In genomic region chr4:137861682-137862081, GRCh38 we compare ENCODE assay signal across 10 cellular contexts.
DNase-seq lines count a peak whose midpoint lies in the region; ATAC-seq, FAIRE-seq and TF ChIP-seq lines count a peak whose summit lies in the region.
"Had no signal": no experiment of that assay in that cellular context is flagged by ENCODE, and none has a peak within 500 bp of the region (broad histone marks: within the 10 kb centered on the region; RNA-seq: fewer than 3 reads in every experiment).

No MANE protein-coding gene starts in this region.

- H3K9me3 Mint-ChIP-seq in MCF 10A (ENCODE audit: unreplicated experiment) = no peaks in the 10 kb centered on the region

- intact Hi-C loops in MCF 10A (cut with micrococcal nuclease) = loop anchor here (1.0 to 5.0 kb wide), 3 partner anchors 231 to 737 kb away; no protein-coding TSS in a partner anchor
- intact Hi-C loops in breast epithelium (cut with DNase I; ENCODE audit: low total_unique reads) = no loop called here

- no TSS peak for BruUV-seq in MCF 10A (replicated peaks; lab: Mats Ljungman, UMichigan)

- no peak overlapping the region for H3K27ac Mint-ChIP-seq in MCF 10A (ENCODE audit: low read depth, unreplicated experiment)

- no peaks in the 10 kb centered on the region for H3K4me1 ChIP-seq in breast epithelium
- no peaks in the 10 kb centered on the region for H3K4me1 ChIP-seq in tibial nerve
- H3K4me1 ChIP-seq: gastrocnemius medialis had no signal

- POLR2A ChIA-PET in MCF 10A (lab: Yijun Ruan, JAX) = no interaction called here

- H3K27me3 ChIP-seq in breast epithelium = no peaks in the 10 kb centered on the region
- no peaks in the 10 kb centered on the region for H3K27me3 ChIP-seq in tibial nerve
- H3K27me3 ChIP-seq: gastrocnemius medialis had no signal

- no peaks in the 10 kb centered on the region for H3K27me3 Mint-ChIP-seq in MCF 10A (ENCODE audit: insufficient read depth, unreplicated experiment)

- TF ChIP-seq POLR2A in breast epithelium (IDR thresholded peaks at IDR 0.05) (no peak), tibial nerve (IDR thresholded peaks at IDR 0.05) (no peak)

- TF ChIP-seq CTCF in MCF 10A (IDR thresholded peaks at IDR 0.05; ENCODE audit: unreplicated experiment) (peak; percentile 47), breast epithelium (IDR thresholded peaks at IDR 0.05) (peak in 1 of 3 donors; percentile 37), fibroblast of the aortic adventitia (IDR thresholded peaks at IDR 0.05; ENCODE audit: insufficient read depth, low read length) (peak; percentile 51), tibial nerve (IDR thresholded peaks at IDR 0.05) (peak in 4 of 5 experiments; percentile 33 to 50 (median 42))

- no peaks in the 10 kb centered on the region for H3K36me3 ChIP-seq in breast epithelium
- H3K36me3 ChIP-seq in tibial nerve = no peaks in the 10 kb centered on the region
- H3K36me3 ChIP-seq: gastrocnemius medialis had no signal

- H3K9me3 ChIP-seq in breast epithelium = no peaks in the 10 kb centered on the region
- H3K9me3 ChIP-seq in tibial nerve = no peaks in the 10 kb centered on the region
- H3K9me3 ChIP-seq: gastrocnemius medialis had no signal

- H3K36me3 Mint-ChIP-seq in MCF 10A (ENCODE audit: insufficient read depth, unreplicated experiment) = no peaks in the 10 kb centered on the region

- DNase-seq in MCF 10A (ENCODE audit: unreplicated experiment) = peak; percentile 22
- DNase-seq in breast epithelium (ENCODE audit: low spot score in 2 of 2) = no peak
- no peak for DNase-seq in RCC 7860 (ENCODE audit: low spot score)
- DNase-seq in fibroblast of the aortic adventitia (ENCODE audit: low read depth) = peak; percentile 63
- DNase-seq in tibial nerve (ENCODE audit: low spot score in 2 of 2) = no peak
- no peak for DNase-seq in NCI-H2196 treated with DMSO at 0.1 percent for 48 hours (lab: John Stamatoyannopoulos, UW; ENCODE audit: unreplicated experiment)
- DNase-seq in activated CD4-positive, CD25-positive, alpha-beta regulatory T cell (lab: John Stamatoyannopoulos, UW) = no peak
- DNase-seq: gastrocnemius medialis had no signal

- no peak for ATAC-seq in GM18861 (IDR thresholded peaks at IDR 0.05; ENCODE audit: unreplicated experiment)
- ATAC-seq: activated CD4-positive, CD25-positive, alpha-beta regulatory T cell treated with anti-CD3 and anti-CD28 coated beads, Interleukin-2, amount 50 U/mL, for 24 hours; gastrocnemius medialis had no signal

- CTCF ChIA-PET in MCF 10A (lab: Yijun Ruan, JAX) = interaction anchor here (0.5 to 1.1 kb wide), 4 partner anchors 9 to 113 kb away, joined by 3 to 7 read pairs (median 3); no protein-coding TSS in a partner anchor

- no peak overlapping the region for H3K4me3 Mint-ChIP-seq in MCF 10A (ENCODE audit: unreplicated experiment)

- peak; percentile 77 for FAIRE-seq in RCC 7860 (lab: Jason Lieb, UNC)

- no peaks in the 10 kb centered on the region for H3K4me1 Mint-ChIP-seq in MCF 10A (ENCODE audit: insufficient read depth, unreplicated experiment)

- H3K27ac ChIP-seq in breast epithelium (no peak overlapping the region), tibial nerve (no peak overlapping the region)
- H3K27ac ChIP-seq: gastrocnemius medialis had no signal

- H3K4me3 ChIP-seq in breast epithelium (no peak overlapping the region), fibroblast of the aortic adventitia (ENCODE audit: low read depth, low read length) (no peak overlapping the region), tibial nerve (no peak overlapping the region)
- H3K4me3 ChIP-seq: gastrocnemius medialis had no signal

- TF ChIP-seq EP300 in tibial nerve (IDR thresholded peaks at IDR 0.05) = no peak

Comparison
In these comparisons a context has a peak if more than half of its experiments do, and no peak if none do; other contexts are left out.
1. DNase-seq: peak in MCF 10A (single experiment) and fibroblast of the aortic adventitia (single experiment); none in breast epithelium (0 of 2), RCC 7860 (single experiment), tibial nerve (0 of 2), NCI-H2196 treated with DMSO at 0.1 percent for 48 hours (single experiment) and activated CD4-positive, CD25-positive, alpha-beta regulatory T cell (0 of 4).